27 cellular contexts compared by ENCODE assay signal in the genomic region with DNA sequence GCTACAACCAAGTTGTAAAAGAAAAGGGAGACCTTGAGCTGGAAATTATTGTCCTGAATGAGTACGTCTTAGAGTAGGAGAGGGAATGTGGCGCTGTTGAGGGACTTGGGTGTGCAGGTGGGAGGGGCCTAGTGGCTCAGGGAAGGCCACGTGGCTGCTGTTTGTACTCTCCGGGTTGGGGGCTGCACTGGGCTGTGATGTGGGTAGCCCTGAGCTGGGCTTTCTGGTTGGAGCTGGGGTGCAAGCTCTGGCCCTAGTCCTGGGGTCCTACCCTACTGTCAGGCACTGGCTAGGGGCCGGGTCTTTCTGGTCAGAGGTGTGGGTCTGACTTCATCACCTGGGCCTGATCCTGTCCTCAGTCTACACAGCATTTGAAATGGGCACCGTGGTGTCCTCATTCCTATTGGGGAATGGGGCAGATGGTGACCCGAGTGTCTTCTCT.
"Had no signal": no experiment of that assay in that cellular context is flagged by ENCODE, and none has a peak within 500 bp of the region (broad histone marks: within the 10 kb centered on the region; RNA-seq: fewer than 3 reads in every experiment).

No MANE protein-coding gene starts in this region.

- FAIRE-seq: colon, endothelial cell of umbilical vein, pancreas, small intestine had no signal

- H3K9me3 ChIP-seq: esophagus muscularis mucosa, heart right ventricle, lower lobe of right lung, pancreas, right lobe of liver, suprapubic skin, transverse colon, upper lobe of right lung, uterus had no signal

- H3K27ac ChIP-seq: dorsolateral prefrontal cortex, esophagus muscularis mucosa, foreskin keratinocyte, heart right ventricle, lower lobe of right lung, pancreas, right lobe of liver, suprapubic skin, transverse colon, upper lobe of right lung, uterus had no signal

- H3K27ac Mint-ChIP-seq: natural killer cell, progenitor cell of endocrine pancreas had no signal

- ATAC-seq: foreskin keratinocyte; heart right ventricle; left ventricle myocardium superior; natural killer cell; pancreas; stimulated activated naive CD8-positive, alpha-beta T cell treated with anti-CD3 and anti-CD28 coated beads, Interleukin-15, amount 100 ng/mL, for 72 hours; upper lobe of right lung had no signal

- H3K4me3 Mint-ChIP-seq: immature natural killer cell; natural killer cell; stimulated activated naive CD8-positive, alpha-beta T cell treated with anti-CD3 and anti-CD28 coated beads, Interleukin-15, amount 100 ng/mL, for 72 hours had no signal

- H3K27me3 ChIP-seq: dorsolateral prefrontal cortex, esophagus muscularis mucosa, foreskin keratinocyte, heart right ventricle, pancreas, right lobe of liver, suprapubic skin, transverse colon, upper lobe of right lung, uterus had no signal

- DNase-seq: effector CD4-positive, alpha-beta T cell; foreskin keratinocyte; glutamatergic neuron; heart right ventricle; hippocampal formation; immature natural killer cell; islet precursor cell; left ventricle myocardium superior; lower lobe of right lung; natural killer cell; nucleus accumbens; pancreas; right lobe of liver; small intestine; stimulated activated CD4-positive, alpha-beta T cell treated with anti-CD3 and anti-CD28 coated beads, Interleukin-15, amount 100 ng/mL, for 24 hours; stimulated activated CD4-positive, alpha-beta T cell treated with anti-CD3 and anti-CD28 coated beads, Interleukin-2, amount 100 ng/mL, for 48 hours; stimulated activated naive CD4-positive, alpha-beta T cell; stimulated activated naive CD8-positive, alpha-beta T cell treated with anti-CD3 and anti-CD28 coated beads, Interleukin-15, amount 100 ng/mL, for 72 hours; transverse colon; upper lobe of right lung; uterus had no signal

- H3K36me3 ChIP-seq: uterus had no signal

- H3K27me3 Mint-ChIP-seq: progenitor cell of endocrine pancreas; stimulated activated naive CD8-positive, alpha-beta T cell treated with anti-CD3 and anti-CD28 coated beads, Interleukin-15, amount 100 ng/mL, for 72 hours had no signal

- H3K4me1 ChIP-seq: esophagus muscularis mucosa, foreskin keratinocyte, heart right ventricle, lower lobe of right lung, pancreas, right lobe of liver, suprapubic skin, transverse colon, upper lobe of right lung, uterus had no signal

- H3K4me3 ChIP-seq: dorsolateral prefrontal cortex, esophagus muscularis mucosa, heart right ventricle, lower lobe of right lung, pancreas, right lobe of liver, suprapubic skin, transverse colon, upper lobe of right lung, uterus had no signal

- H3K4me1 Mint-ChIP-seq: immature natural killer cell; natural killer cell; stimulated activated naive CD8-positive, alpha-beta T cell treated with anti-CD3 and anti-CD28 coated beads, Interleukin-15, amount 100 ng/mL, for 72 hours had no signal
